ENCODE assay signal across 14 cellular contexts in the genomic region with DNA sequence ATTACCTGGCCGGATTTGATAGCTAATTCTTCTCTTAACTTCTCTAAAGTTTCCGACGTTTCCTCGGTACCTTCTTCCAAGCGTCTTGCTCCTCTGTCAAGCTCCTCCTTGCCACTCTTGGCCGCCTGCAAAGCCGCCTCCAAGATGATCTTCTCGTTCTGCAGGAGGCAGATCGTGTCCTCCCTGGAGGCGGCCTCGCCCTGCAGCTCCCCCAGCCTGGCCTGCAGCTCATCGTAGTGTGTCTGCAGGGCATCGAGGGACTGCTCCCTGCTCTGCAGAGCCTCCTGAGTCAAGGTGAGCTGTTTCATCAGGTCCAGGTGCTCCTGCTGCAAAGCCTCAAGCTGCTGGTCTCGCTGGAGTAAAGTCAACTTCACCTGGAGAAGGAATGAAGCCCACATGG. TPM values are rescaled to one million over a fixed set of nuclear protein-coding genes. Genes with fewer than 3 reads are reported as not detected.
A peak's percentile ranks its signal among the peaks of the same experiment; 100 is the strongest.
DNase-seq lines count a peak whose midpoint lies in the region; TF ChIP-seq lines count a peak whose summit lies in the region.
"Had no signal": no experiment of that assay in that cellular context is flagged by ENCODE, and none has a peak within 500 bp of the region (broad histone marks: within the 10 kb centered on the region; RNA-seq: fewer than 3 reads in every experiment).

No MANE protein-coding gene starts in this region.

- no peak overlapping the region for H3K9ac ChIP-seq in mammary epithelial cell (ENCODE audit: insufficient read depth, low read length)
- H3K9ac ChIP-seq in neuronal stem cell (ENCODE audit: low read depth, low read length, poor library complexity) = no peak overlapping the region

- H3K27me3 Mint-ChIP-seq in Caco-2 (ENCODE audit: insufficient read depth, unreplicated experiment) = no peaks in the 10 kb centered on the region
- H3K27me3 Mint-ChIP-seq: CD4-positive, alpha-beta T cell; IgD-negative memory B cell had no signal

- peaks cover 75% of the 10 kb centered on the region for H3K36me3 Mint-ChIP-seq in Caco-2 (ENCODE audit: insufficient read depth, unreplicated experiment)

- no peaks in the 10 kb centered on the region for H3K79me2 ChIP-seq in OCI-LY7 (ENCODE audit: insufficient read depth, low read depth, low read length)
- H3K79me2 ChIP-seq in mammary epithelial cell (ENCODE audit: insufficient read depth, low read length) = peaks cover 19% of the 10 kb centered on the region

- H3K9me3 ChIP-seq in Caco-2 (no peaks in the 10 kb centered on the region), OCI-LY7 (ENCODE audit: low read length) (no peaks in the 10 kb centered on the region), mammary epithelial cell (replicated peaks; ENCODE audit: insufficient read depth, low read length) (no peaks in the 10 kb centered on the region), neuronal stem cell (replicated peaks in 1 of 2; ENCODE audit: control insufficient read depth in 2 of 2, insufficient read depth in 1 of 2, low read depth in 1 of 2, low read length in 2 of 2) (peaks cover 0 to 9% of the 10 kb centered on the region in 2 donors)

- H2AFZ ChIP-seq in OCI-LY7 (ENCODE audit: low read length) (no peak overlapping the region), mammary epithelial cell (ENCODE audit: low read depth, low read length) (no peak overlapping the region), neuronal stem cell (ENCODE audit: low read length) (no peak overlapping the region)

- CTCF ChIA-PET in Caco-2 (lab: Charles Lee) = no interaction called here
- CTCF ChIA-PET in OCI-LY7 (lab: Charles Lee; ENCODE audit: unreplicated experiment) = no interaction called here
- CTCF ChIA-PET in mammary epithelial cell (lab: Charles Lee; ENCODE audit: low non-redundant PET) = no interaction called here

- H3K4me2 ChIP-seq in OCI-LY7 (ENCODE audit: low read length) (no peak overlapping the region), mammary epithelial cell (ENCODE audit: insufficient read depth, low read depth, low read length) (no peak overlapping the region), neuronal stem cell (ENCODE audit: insufficient read depth, low read length, poor library complexity, severe bottlenecking) (no peak overlapping the region)

- H3K4me3 ChIP-seq in Caco-2 (ENCODE audit: low read depth, low read length) (no peak overlapping the region), OCI-LY7 (ENCODE audit: low read depth, low read length, poor library complexity, severe bottlenecking) (no peak overlapping the region), mammary epithelial cell (replicated peaks in 1 of 3; ENCODE audit: insufficient read depth in 1 of 3, low read depth in 2 of 3, low read length in 3 of 3) (no peak overlapping the region), neuronal stem cell (ENCODE audit: low read length in 2 of 2) (no peak overlapping the region)

- H2BK15ac ChIP-seq in neuronal stem cell (ENCODE audit: low read length) = no peak overlapping the region

- H3K9me2 ChIP-seq in OCI-LY7 (ENCODE audit: insufficient read depth, low read length) = no peaks in the 10 kb centered on the region

- TSS peak; percentile 32 for BruUV-seq in Caco-2 (replicated peaks; lab: Mats Ljungman, UMichigan)
- BruUV-seq in OCI-LY7 (replicated peaks; lab: Mats Ljungman, UMichigan) = TSS peak; percentile 64
- BruUV-seq in mammary epithelial cell (replicated peaks; lab: Mats Ljungman, UMichigan) = TSS peak; percentile 79

- no peak overlapping the region for H2BK5ac ChIP-seq in neuronal stem cell (ENCODE audit: low read length)

- no peak overlapping the region for H2BK12ac ChIP-seq in neuronal stem cell (ENCODE audit: low read length)

- H3K18ac ChIP-seq in neuronal stem cell (ENCODE audit: low read length) = no peak overlapping the region

- no peaks in the 10 kb centered on the region for H4K20me1 ChIP-seq in OCI-LY7 (ENCODE audit: insufficient read depth, low read length)
- no peaks in the 10 kb centered on the region for H4K20me1 ChIP-seq in mammary epithelial cell (ENCODE audit: insufficient read depth, low read length)

- H3K36me3 ChIP-seq in Caco-2 (ENCODE audit: control insufficient read depth, insufficient read depth, low read length) (no peaks in the 10 kb centered on the region; the same call in none of the 2 replicates), OCI-LY7 (ENCODE audit: insufficient read depth, low read length) (peaks cover 80% of the 10 kb centered on the region), mammary epithelial cell (ENCODE audit: insufficient read depth, low read length) (peaks cover 32% of the 10 kb centered on the region), neuronal stem cell (replicated peaks in 1 of 2; ENCODE audit: control insufficient read depth in 2 of 2, insufficient read depth in 2 of 2, low read length in 2 of 2) (peaks cover 41 to 87% of the 10 kb centered on the region in 2 donors)

- no peak overlapping the region for H4K91ac ChIP-seq in neuronal stem cell (ENCODE audit: low read depth, low read length, poor library complexity)

- no peak overlapping the region for H3K27ac ChIP-seq in OCI-LY7 (ENCODE audit: low read depth, low read length, poor library complexity, severe bottlenecking)
- H3K27ac ChIP-seq in mammary epithelial cell (ENCODE audit: insufficient read depth, low read depth, low read length) = no peak overlapping the region
- no peak overlapping the region for H3K27ac ChIP-seq in neuronal stem cell (replicated peaks; ENCODE audit: low read length)
- H3K27ac ChIP-seq: C4-2B had no signal

- no peak overlapping the region for H3K23ac ChIP-seq in neuronal stem cell (ENCODE audit: low read depth, low read length, poor library complexity)

- DNase-seq in Caco-2 = no peak
- DNase-seq in OCI-LY7 (ENCODE audit: low spot score) = no peak
- no peak for DNase-seq in mammary epithelial cell
- no peak for DNase-seq in neuronal stem cell (ENCODE audit: low spot score)
- no peak for DNase-seq in NCI-H524 (lab: John Stamatoyannopoulos, UW)
- no peak for DNase-seq in NCI-H2081 treated with DMSO at 0.1 percent for 48 hours (lab: John Stamatoyannopoulos, UW)
- DNase-seq: AML-193; CD4-positive, alpha-beta T cell; DMS79 treated with DMSO at 0.1 percent for 48 hours; GF-D8; GOT3; H7 had no signal

- H3K4ac ChIP-seq in neuronal stem cell (ENCODE audit: low read length) = no peak overlapping the region

- H3K79me1 ChIP-seq in neuronal stem cell (ENCODE audit: low read depth, low read length) = peaks cover 4% of the 10 kb centered on the region

- H4K8ac ChIP-seq in neuronal stem cell (ENCODE audit: low read depth, low read length) = no peak overlapping the region

- no peak overlapping the region for H3K27ac Mint-ChIP-seq in Caco-2 (ENCODE audit: unreplicated experiment)
- H3K27ac Mint-ChIP-seq: CD4-positive, alpha-beta T cell had no signal

- no peaks in the 10 kb centered on the region for H3K9me3 Mint-ChIP-seq in Caco-2 (ENCODE audit: unreplicated experiment)
- H3K9me3 Mint-ChIP-seq: CD4-positive, alpha-beta T cell; IgD-negative memory B cell had no signal

- POLR2A ChIA-PET in Caco-2 (lab: Charles Lee) = no interaction called here
- POLR2A ChIA-PET in OCI-LY7 (lab: Charles Lee) = no interaction called here

- dilution Hi-C loops in mammary epithelial cell (cut with HindIII; ENCODE audit: low sequenced_read_pairs) = loop anchor here (5.0 kb wide), 1 partner anchor 59 kb away; no protein-coding TSS in a partner anchor

- H3K4me1 ChIP-seq in Caco-2 (no peaks in the 10 kb centered on the region), OCI-LY7 (ENCODE audit: insufficient read depth, low read length, poor library complexity, severe bottlenecking) (no peaks in the 10 kb centered on the region), mammary epithelial cell (ENCODE audit: insufficient read depth, low read length) (no peaks in the 10 kb centered on the region), neuronal stem cell (ENCODE audit: control insufficient read depth in 2 of 2, insufficient read depth in 1 of 2, low read depth in 1 of 2, low read length in 2 of 2) (no peaks in the 10 kb centered on the region)

- H2AK5ac ChIP-seq in neuronal stem cell (ENCODE audit: low read depth, low read length) = no peak overlapping the region

- intact Hi-C loops in Caco-2 (cut with micrococcal nuclease; ENCODE audit: unreplicated experiment) = no loop called here
- intact Hi-C loops in OCI-LY7 (cut with micrococcal nuclease; ENCODE audit: unreplicated experiment) = no loop called here
- intact Hi-C loops in mammary epithelial cell (cut with micrococcal nuclease) = no loop called here

- no peaks in the 10 kb centered on the region for H3K4me1 Mint-ChIP-seq in Caco-2 (ENCODE audit: low read depth, unreplicated experiment)
- H3K4me1 Mint-ChIP-seq: IgD-negative memory B cell had no signal

- H3K27me3 ChIP-seq in Caco-2 (replicated peaks; ENCODE audit: control insufficient read depth, insufficient read depth, low read length) (no peaks in the 10 kb centered on the region), mammary epithelial cell (ENCODE audit: insufficient read depth, low read length) (no peaks in the 10 kb centered on the region), neuronal stem cell (ENCODE audit: control insufficient read depth in 3 of 3, insufficient read depth in 3 of 3, low read depth in 1 of 3, low read length in 3 of 3) (no peaks in the 10 kb centered on the region)

- no peak overlapping the region for H3K4me3 Mint-ChIP-seq in Caco-2 (ENCODE audit: unreplicated experiment)
- H3K4me3 Mint-ChIP-seq: CD4-positive, alpha-beta T cell; IgD-negative memory B cell had no signal

- in situ Hi-C loops in mammary epithelial cell (cut with MboI; ENCODE audit: low sequenced_read_pairs in 2 of 2) = no loop called here

- H2BK120ac ChIP-seq in neuronal stem cell (ENCODE audit: low read depth, low read length) = no peak overlapping the region

- TF ChIP-seq CTCF in Caco-2 (IDR thresholded peaks at IDR 0.05; ENCODE audit: insufficient read depth in 1 of 2, low read depth in 1 of 2, low read length in 1 of 2, severe bottlenecking in 1 of 2, unreplicated experiment in 1 of 2) (no peak), OCI-LY7 (conservative IDR thresholded peaks at IDR 0.05; ENCODE audit: low read length) (no peak), mammary epithelial cell (conservative IDR thresholded peaks at IDR 0.05 in 1 of 2, IDR thresholded peaks at IDR 0.05 in 1 of 2; ENCODE audit: extremely low read depth in 1 of 2, insufficient read depth in 1 of 2, low read depth in 1 of 2, low read length in 2 of 2) (no peak)

- no peak overlapping the region for H3K14ac ChIP-seq in neuronal stem cell (ENCODE audit: low read length)

- 95% methylated on average over 8 of the region's 14 CpGs for WGBS in mammary epithelial cell (ENCODE audit: low coverage, missing lambda C conversion rate)
- WGBS in neuronal stem cell (ENCODE audit: extremely low coverage in 2 of 2, insufficient read length in 2 of 2, insufficient replicate concordance in 1 of 2), 2 donors = no CpG with 5 or more reads among the region's 14 CpGs

RNA-seq across cellular contexts. Expression of a gene that starts 32.8 kb away (rescaled TPM):
- total RNA-seq in Caco-2 (2022) = 62.2 and 67.0 TPM in 2 replicates
- 51.2 and 53.8 TPM in 2 replicates for total RNA-seq in OCI-LY7 (2014; rRNA removed; shearing (Covaris generic))
- 72.8 and 77.9 TPM in 2 replicates for total RNA-seq in OCI-LY7 (2022)
- total RNA-seq in mammary epithelial cell = 10 to 100 TPM; 75.5 to 83.5 TPM
- polyA plus RNA-seq in mammary epithelial cell = 17.1 TPM
- 36.1 TPM for polyA minus RNA-seq in mammary epithelial cell
- 6.8 TPM for polyA plus RNA-seq in neuronal stem cell (2013, experiment 1 of 2)
- 7.2 TPM for polyA plus RNA-seq in neuronal stem cell (2013, experiment 2 of 2)

RNA-seq across cellular contexts. Expression of a gene that starts 34.2 kb away (rescaled TPM):
- total RNA-seq in Caco-2 (2022) (80.8 and 86.6 TPM in 2 replicates), OCI-LY7 (2022) (113 and 121 TPM in 2 replicates), mammary epithelial cell (100 to 1,000 TPM in 1 of 2 donors, 10 to 100 TPM in 1; 90.9 to 163 TPM)
- 88.0 and 95.4 TPM in 2 replicates for total RNA-seq in OCI-LY7 (2014; rRNA removed; shearing (Covaris generic))
- polyA plus RNA-seq in mammary epithelial cell = 77.7 TPM
- polyA minus RNA-seq in mammary epithelial cell = 235 TPM
- 34.7 TPM for polyA plus RNA-seq in neuronal stem cell (2013, experiment 1 of 2)
- 30.8 TPM for polyA plus RNA-seq in neuronal stem cell (2013, experiment 2 of 2)
